15 cellular contexts compared by ENCODE assay signal in the genomic region with DNA sequence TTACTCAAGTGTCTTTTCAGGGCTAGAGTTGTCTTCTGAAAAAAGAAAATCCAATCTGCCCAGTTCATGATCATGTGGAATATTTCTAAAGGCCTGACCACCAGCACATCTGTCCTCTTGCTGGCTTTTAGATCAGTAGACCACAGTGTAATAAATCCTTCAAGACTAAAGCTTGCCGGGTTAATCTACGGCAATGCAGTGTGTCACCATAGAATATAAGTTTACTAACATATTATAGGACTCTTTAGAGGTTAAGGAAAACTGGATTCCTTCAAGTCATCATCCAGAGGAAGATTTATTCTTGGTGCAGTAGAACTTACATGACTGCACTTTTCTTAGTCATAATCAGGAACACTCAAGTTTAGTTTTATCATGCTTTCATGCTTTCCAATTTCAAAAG.
DNase-seq lines count a peak whose midpoint lies in the region; TF ChIP-seq lines count a peak whose summit lies in the region.
"Had no signal": no experiment of that assay in that cellular context is flagged by ENCODE, and none has a peak within 500 bp of the region (broad histone marks: within the 10 kb centered on the region; RNA-seq: fewer than 3 reads in every experiment).

No MANE protein-coding gene starts in this region.

- intact Hi-C loops in CD14-positive monocyte (cut with micrococcal nuclease): no loop called here

- no peaks in the 10 kb centered on the region for H3K4me1 Mint-ChIP-seq in CD14-positive monocyte
- H3K4me1 Mint-ChIP-seq: CD4-positive, alpha-beta memory T cell had no signal

- H3K4me3 Mint-ChIP-seq in CD14-positive monocyte: no peak overlapping the region
- H3K4me3 Mint-ChIP-seq: CD4-positive, alpha-beta memory T cell; HFFc6 had no signal

- H3K27me3 Mint-ChIP-seq in CD14-positive monocyte (ENCODE audit: low read depth in 3 of 3): no peaks in the 10 kb centered on the region
- H3K27me3 Mint-ChIP-seq: CD4-positive, alpha-beta memory T cell had no signal

- H3K36me3 Mint-ChIP-seq in CD14-positive monocyte: no peaks in the 10 kb centered on the region
- H3K36me3 Mint-ChIP-seq: CD4-positive, alpha-beta memory T cell had no signal

- H3K9me3 Mint-ChIP-seq in CD14-positive monocyte: peaks cover 0 to 4% (median 0%) of the 10 kb centered on the region in 7 donors
- H3K9me3 Mint-ChIP-seq: HFFc6 had no signal

- DNase-seq in NOMO-1 treated with DMSO at 0.1 percent for 48 hours (lab: John Stamatoyannopoulos, UW; ENCODE audit: unreplicated experiment) (peak; percentile 19), NOMO-1 treated with dmso at 0.1 percent for 144 hours (lab: John Stamatoyannopoulos, UW; ENCODE audit: unreplicated experiment) (no peak), OCI-M1 (lab: John Stamatoyannopoulos, UW) (peak; percentile 68), left kidney (ENCODE audit: low read depth, low spot score) (peak; percentile 43), CD14-positive monocyte (ENCODE audit: low spot score) (no peak), cerebellar cortex (ENCODE audit: low spot score) (no peak), GOT3 (lab: John Stamatoyannopoulos, UW) (no peak), NCI-H1092 (lab: John Stamatoyannopoulos, UW) (no peak)
- DNase-seq: 8988T; CD4-positive, alpha-beta memory T cell; GF-D8; HFFc6; NCI-H1105 treated with DMSO at 0.1 percent for 48 hours; NCI-H1694; NCI-H2081 treated with DMSO at 0.1 percent for 48 hours had no signal

- no peak overlapping the region for H3K27ac Mint-ChIP-seq in CD14-positive monocyte
- H3K27ac Mint-ChIP-seq: CD4-positive, alpha-beta memory T cell; HFFc6 had no signal

- no peak for TF ChIP-seq CTCF in CD14-positive monocyte (IDR thresholded peaks at IDR 0.05)

Comparison
In these comparisons a context has a peak if more than half of its experiments do, and no peak if none do; other contexts are left out.
1. DNase-seq: peak in NOMO-1 treated with DMSO at 0.1 percent for 48 hours (single experiment), OCI-M1 (single experiment) and left kidney (single experiment); none in NOMO-1 treated with dmso at 0.1 percent for 144 hours (single experiment), CD14-positive monocyte (single experiment), cerebellar cortex (single experiment), GOT3 (single experiment) and NCI-H1092 (single experiment).